ENCODE assay signal across 8 cellular contexts in genomic region chr3:192831111-192831644, GRCh38.
A peak's percentile ranks its signal among the peaks of the same experiment; 100 is the strongest.
DNase-seq lines count a peak whose midpoint lies in the region; ATAC-seq, FAIRE-seq and TF ChIP-seq lines count a peak whose summit lies in the region.
"Had no signal": no experiment of that assay in that cellular context is flagged by ENCODE, and none has a peak within 500 bp of the region (broad histone marks: within the 10 kb centered on the region; RNA-seq: fewer than 3 reads in every experiment).

No MANE protein-coding gene starts in this region.

- peaks cover 26% of the 10 kb centered on the region for H3K4me1 Mint-ChIP-seq in activated T-helper 17 cell treated with anti-CD3 and anti-CD28 coated beads, Interleukin-2, amount 50 U/mL, for 72 hours
- peaks cover 53% of the 10 kb centered on the region for H3K4me1 Mint-ChIP-seq in osteocyte (ENCODE audit: unreplicated experiment)

- FAIRE-seq in HTR-8/SVneo (lab: Jason Lieb, UNC) = no peak

- TF ChIP-seq CTCF in osteocyte (IDR thresholded peaks at IDR 0.05) = no peak

- DNase-seq in osteocyte (ENCODE audit: extremely low spot score, unreplicated experiment) = no peak
- no peak for DNase-seq in HTR-8/SVneo (ENCODE audit: insufficient read length, low spot score)
- no peak for DNase-seq in medulla oblongata (ENCODE audit: extremely low spot score)

- peaks cover 22% of the 10 kb centered on the region for H3K36me3 Mint-ChIP-seq in activated T-helper 17 cell treated with anti-CD3 and anti-CD28 coated beads, Interleukin-2, amount 50 U/mL, for 72 hours (ENCODE audit: low read depth)
- no peaks in the 10 kb centered on the region for H3K36me3 Mint-ChIP-seq in osteocyte (ENCODE audit: unreplicated experiment)

- ATAC-seq in GM18867 (IDR thresholded peaks at IDR 0.05; ENCODE audit: unreplicated experiment) = peak; percentile 51
- peak; percentile 46 for ATAC-seq in HG02623 (IDR thresholded peaks at IDR 0.05; ENCODE audit: unreplicated experiment)
- ATAC-seq in activated T-helper 17 cell treated with anti-CD3 and anti-CD28 coated beads, Interleukin-2, amount 50 U/mL, for 72 hours (replicated peaks) = peak; percentile 89
- no peak for ATAC-seq in HG03097 (IDR thresholded peaks at IDR 0.05; ENCODE audit: low FRiP score, unreplicated experiment)

- peak overlapping the region; percentile 51 for H3K4me3 Mint-ChIP-seq in activated T-helper 17 cell treated with anti-CD3 and anti-CD28 coated beads, Interleukin-2, amount 50 U/mL, for 72 hours
- no peak overlapping the region for H3K4me3 Mint-ChIP-seq in osteocyte (ENCODE audit: unreplicated experiment)
- H3K4me3 Mint-ChIP-seq: activated naive CD8-positive, alpha-beta T cell had no signal

- peaks cover 3% of the 10 kb centered on the region for H3K9me3 Mint-ChIP-seq in activated T-helper 17 cell treated with anti-CD3 and anti-CD28 coated beads, Interleukin-2, amount 50 U/mL, for 72 hours
- no peaks in the 10 kb centered on the region for H3K9me3 Mint-ChIP-seq in osteocyte (ENCODE audit: unreplicated experiment)

- no peaks in the 10 kb centered on the region for H3K27me3 Mint-ChIP-seq in activated T-helper 17 cell treated with anti-CD3 and anti-CD28 coated beads, Interleukin-2, amount 50 U/mL, for 72 hours
- H3K27me3 Mint-ChIP-seq in osteocyte (ENCODE audit: unreplicated experiment) = no peaks in the 10 kb centered on the region

- peak overlapping the region; percentile 86 for H3K27ac Mint-ChIP-seq in activated T-helper 17 cell treated with anti-CD3 and anti-CD28 coated beads, Interleukin-2, amount 50 U/mL, for 72 hours
- peak overlapping the region; percentile 78 for H3K27ac Mint-ChIP-seq in osteocyte (ENCODE audit: unreplicated experiment)
- H3K27ac Mint-ChIP-seq: activated naive CD8-positive, alpha-beta T cell had no signal
